ENCODE assay signal across 1 cellular context in the genomic region with DNA sequence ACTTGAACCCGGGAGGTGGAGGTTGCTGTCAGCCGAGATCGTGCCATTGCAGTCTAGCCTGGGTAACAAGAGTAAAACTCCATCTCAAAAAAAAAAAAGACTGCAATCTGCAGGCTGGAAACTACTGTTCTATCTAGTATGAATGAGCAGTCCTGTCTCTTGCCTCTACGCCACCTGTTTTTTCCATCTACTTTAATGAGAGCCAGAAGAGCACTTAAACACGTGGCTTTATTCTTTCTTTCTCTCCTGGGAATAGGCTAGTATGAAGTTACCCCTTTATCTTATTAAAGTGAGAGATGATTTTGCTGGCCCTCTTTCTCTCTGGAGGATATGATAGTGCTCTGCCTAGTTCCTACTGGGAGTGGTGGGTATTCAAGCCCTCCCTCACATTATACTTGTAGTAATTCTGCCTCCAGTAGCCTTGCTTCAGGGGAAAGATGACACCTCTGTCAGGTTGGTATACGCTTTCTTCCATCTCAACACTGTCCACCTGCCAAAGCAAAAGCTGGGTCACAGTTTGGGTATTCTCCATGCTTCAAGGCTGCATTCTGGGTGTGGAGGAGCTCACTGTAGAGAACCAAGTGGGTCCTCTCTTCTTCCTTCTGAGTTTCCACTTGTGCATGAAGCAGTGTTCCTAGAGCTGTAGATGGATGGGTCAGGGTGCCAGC.
TF ChIP-seq lines count a peak whose summit lies in the region.

No MANE protein-coding gene starts in this region.

TF ChIP-seq in endothelial cell of umbilical vein, 7 proteins besides CTCF, POLR2A, EP300 and RAD21:
- no peak for TF ChIP-seq EZH2 (IDR thresholded peaks at IDR 0.05; ENCODE audit: borderline replicate concordance, low read depth, low read length, severe bottlenecking)
- TF ChIP-seq JUN (IDR thresholded peaks at IDR 0.05; ENCODE audit: borderline replicate concordance, insufficient read depth, insufficient read length, low read depth), result no peak
- TF ChIP-seq MYC (IDR thresholded peaks at IDR 0.05; ENCODE audit: low read depth, low read length), result no peak
- TF ChIP-seq FOS (IDR thresholded peaks at IDR 0.05; ENCODE audit: borderline replicate concordance, insufficient read depth, low read length), result no peak
- no peak for TF ChIP-seq POLR2AphosphoS5 (IDR thresholded peaks at IDR 0.05; ENCODE audit: insufficient read depth, low read depth, low read length)
TF ChIP-seq in endothelial cell of umbilical vein: peak in this region for 0.
